ENCODE assay signal across 8 cellular contexts in the genomic region with DNA sequence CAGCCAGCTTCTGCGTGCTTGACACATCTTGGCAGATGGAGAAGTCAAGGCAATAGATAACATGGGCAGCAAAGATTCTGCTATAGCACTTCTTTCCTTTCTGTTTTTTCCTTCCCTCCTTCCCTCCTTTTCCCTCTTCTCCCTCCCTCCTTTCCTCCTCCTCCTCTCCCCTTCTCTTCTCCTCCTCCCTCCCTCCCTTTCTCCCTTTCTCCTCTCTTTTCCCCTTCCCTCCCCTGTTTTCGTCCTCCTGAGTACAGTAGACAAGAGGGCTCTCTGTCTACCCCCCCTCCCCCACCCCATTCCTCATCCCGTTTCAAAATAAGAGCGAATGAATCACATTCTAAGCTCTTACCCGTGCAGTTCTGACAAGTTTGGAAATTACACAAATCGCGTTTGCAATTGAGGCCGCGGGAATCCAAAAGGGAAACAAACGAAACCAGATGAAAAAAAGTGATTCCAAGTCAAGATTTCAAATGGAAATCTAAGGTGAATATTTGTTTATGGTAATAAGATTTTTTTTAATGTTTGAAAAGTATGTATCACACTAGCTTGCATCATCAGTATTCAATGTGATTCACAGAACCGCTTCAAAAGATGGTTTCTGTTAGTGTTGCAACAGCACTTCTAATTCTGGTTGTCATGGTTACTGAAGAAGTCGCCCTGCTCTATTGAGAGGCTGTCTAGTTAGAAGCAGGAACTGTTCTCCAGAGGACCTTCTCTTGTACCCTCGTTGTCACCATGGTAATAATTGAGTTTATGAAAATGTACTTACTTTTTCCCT. TPM values are rescaled to one million over a fixed set of nuclear protein-coding genes. Genes with fewer than 3 reads are reported as not detected.
DNase-seq lines count a peak whose midpoint lies in the region; ATAC-seq and TF ChIP-seq lines count a peak whose summit lies in the region.

No MANE protein-coding gene starts in this region.

- no peaks in the 10 kb centered on the region for H3K9me3 ChIP-seq in CD8-positive, alpha-beta T cell (ENCODE audit: low read length)
- H3K9me3 ChIP-seq in T-helper 17 cell (ENCODE audit: control insufficient read depth, low read length, poor library complexity, severe bottlenecking) (no peaks in the 10 kb centered on the region), left lung (no peaks in the 10 kb centered on the region)

- peak; percentile 75 for ATAC-seq in CD8-positive, alpha-beta T cell
- ATAC-seq in T-helper 17 cell (peak; percentile 78), left lung (peak; percentile 62), HG03460 (IDR thresholded peaks at IDR 0.05; ENCODE audit: unreplicated experiment) (no peak)

- H3K4me1 Mint-ChIP-seq in CD8-positive, alpha-beta T cell (ENCODE audit: low read depth): peaks cover 27% of the 10 kb centered on the region
- H3K4me1 Mint-ChIP-seq in IgD-negative memory B cell (peaks cover 8 to 20% (median 19%) of the 10 kb centered on the region in 3 donors), T-helper 17 cell (peaks cover 14% of the 10 kb centered on the region)

- H3K36me3 ChIP-seq in CD8-positive, alpha-beta T cell (ENCODE audit: insufficient read depth, low read length): no peaks in the 10 kb centered on the region
- H3K36me3 ChIP-seq in left lung: no peaks in the 10 kb centered on the region

- peaks cover 4% of the 10 kb centered on the region for H3K27me3 ChIP-seq in CD8-positive, alpha-beta T cell (ENCODE audit: insufficient read depth, low read length)
- H3K27me3 ChIP-seq in left lung: peaks cover 0 to 36% of the 10 kb centered on the region in 2 donors

- peak overlapping the region; percentile 64 for H3K27ac Mint-ChIP-seq in CD8-positive, alpha-beta T cell
- H3K27ac Mint-ChIP-seq in IgD-negative memory B cell (no peak overlapping the region), T-helper 17 cell (peak overlapping the region; percentile 90)

- H3K4me1 ChIP-seq in CD8-positive, alpha-beta T cell (ENCODE audit: insufficient read depth, low read length): peaks cover 19% of the 10 kb centered on the region
- H3K4me1 ChIP-seq in left lung: peaks cover 15 to 31% of the 10 kb centered on the region in 2 donors

- H3K27me3 Mint-ChIP-seq in CD8-positive, alpha-beta T cell (ENCODE audit: low read depth): peaks cover 27% of the 10 kb centered on the region
- H3K27me3 Mint-ChIP-seq in IgD-negative memory B cell (peaks cover 24% of the 10 kb centered on the region), T-helper 17 cell (peaks cover 10% of the 10 kb centered on the region)

- H3K4me3 Mint-ChIP-seq in CD8-positive, alpha-beta T cell: peak overlapping the region; percentile 89
- H3K4me3 Mint-ChIP-seq in IgD-negative memory B cell (peak overlapping the region; percentile 77 to 93 (median 88)), T-helper 17 cell (peak overlapping the region; percentile 90)

- intact Hi-C loops in CD8-positive, alpha-beta T cell (cut with DNase I, micrococcal nuclease): loop anchor here (2.0 to 10.0 kb wide), 3 partner anchors 66 to 189 kb away; a partner anchor contains a TSS
- intact Hi-C loops in left lung (cut with DNase I): no loop called here

- no peaks in the 10 kb centered on the region for H3K9me3 Mint-ChIP-seq in CD8-positive, alpha-beta T cell
- H3K9me3 Mint-ChIP-seq in IgD-negative memory B cell: peaks cover 0 to under 1% (median 0%) of the 10 kb centered on the region in 3 donors

- H3K4me3 ChIP-seq in CD8-positive, alpha-beta T cell (ENCODE audit: low read depth, low read length): peak overlapping the region; percentile 56
- H3K4me3 ChIP-seq in coronary artery (peak overlapping the region; percentile 70), left lung (peak overlapping the region; percentile 38 to 54)

- TF ChIP-seq CTCF in CD8-positive, alpha-beta T cell (IDR thresholded peaks at IDR 0.05): no peak
- no peak for TF ChIP-seq CTCF in GM20000 (IDR thresholded peaks at IDR 0.05; ENCODE audit: extremely low read depth, missing control alignments)
- TF ChIP-seq CTCF in coronary artery (IDR thresholded peaks at IDR 0.05): no peak
- no peak for TF ChIP-seq CTCF in left lung (IDR thresholded peaks at IDR 0.05)

- H3K27ac ChIP-seq in CD8-positive, alpha-beta T cell (ENCODE audit: low read depth, low read length): no peak overlapping the region
- H3K27ac ChIP-seq in coronary artery (peak overlapping the region in 1 of 2 donors; percentile 17), left lung (peak overlapping the region in 1 of 2 donors; percentile 37)

- DNase-seq in CD8-positive, alpha-beta T cell: peak in 2 of 7 experiments; percentile 10 to 27
- DNase-seq in GM20000 (ENCODE audit: low spot score) (peak; percentile 81), T-helper 17 cell (no peak), coronary artery (ENCODE audit: low spot score) (no peak), left lung (no peak)
- DNase-seq in stimulated activated CD4-positive, alpha-beta T cell treated with anti-CD3 and anti-CD28 coated beads, Interleukin-4, amount 100 ng/mL, for 1 hour: peak; percentile 26

- CTCF ChIA-PET in CD8-positive, alpha-beta T cell (lab: Charles Lee): no interaction called here

- H3K36me3 Mint-ChIP-seq in CD8-positive, alpha-beta T cell: no peaks in the 10 kb centered on the region
- no peaks in the 10 kb centered on the region for H3K36me3 Mint-ChIP-seq in IgD-negative memory B cell
- H3K36me3 Mint-ChIP-seq in T-helper 17 cell (ENCODE audit: low read depth): no peaks in the 10 kb centered on the region

- POLR2A ChIA-PET in CD8-positive, alpha-beta T cell (lab: Charles Lee): interaction anchor here (0.6 kb wide), 1 partner anchor 291 kb away, joined by 3 read pairs; no protein-coding TSS in a partner anchor

RNA-seq across cellular contexts. Expression of a gene that starts 1.3 kb away (rescaled TPM):
- total RNA-seq in CD8-positive, alpha-beta T cell: under 1 TPM; 0.14 to 0.46 TPM
- not detected for polyA plus RNA-seq in IgD-negative memory B cell
- total RNA-seq in T-helper 17 cell: 1 to 10 TPM in 1 of 2 donors, under 1 TPM in 1; 0.76 to 1.1 TPM
- total RNA-seq in left lung: 1 to 10 TPM; 1.2 to 3.0 TPM

Comparison
In these comparisons a context has a peak if more than half of its experiments do, and no peak if none do; other contexts are left out.
1. DNase-seq: peak in GM20000 (single experiment) and stimulated activated CD4-positive, alpha-beta T cell treated with anti-CD3 and anti-CD28 coated beads, Interleukin-4, amount 100 ng/mL, for 1 hour (single experiment); none in T-helper 17 cell (0 of 3), coronary artery (single experiment) and left lung (0 of 2).
2. H3K27ac Mint-ChIP-seq: peak in CD8-positive, alpha-beta T cell (single experiment) and T-helper 17 cell (single experiment); none in IgD-negative memory B cell (0 of 3).
3. intact Hi-C loops: an anchor here in CD8-positive, alpha-beta T cell (2.0 to 10.0 kb wide); none called in left lung.
4. Peak in every context shown above with its lines, with median percentiles within 50 percentile points of each other: H3K4me3 ChIP-seq and H3K4me3 Mint-ChIP-seq.